23 cellular contexts compared by ENCODE assay signal in the genomic region with DNA sequence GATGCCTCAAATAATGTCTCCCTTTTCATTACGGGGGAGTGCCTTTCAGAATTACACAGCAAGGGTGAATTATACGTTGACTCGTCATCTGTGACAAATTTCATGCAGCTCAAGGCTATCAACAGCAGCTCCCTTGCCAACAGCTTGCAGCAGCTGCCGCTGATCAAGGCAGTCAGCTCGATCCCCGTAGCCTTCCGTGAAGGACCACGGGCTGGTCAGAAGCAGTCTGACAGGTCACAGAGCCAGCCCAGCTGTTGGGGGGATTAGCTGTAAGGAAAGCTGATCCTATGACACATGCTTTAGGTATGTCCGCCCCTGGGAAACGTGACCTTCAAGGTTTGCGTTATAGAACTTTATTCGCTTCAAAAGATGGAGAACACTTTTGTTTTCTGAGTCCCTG.
DNase-seq lines count a peak whose midpoint lies in the region; ATAC-seq, FAIRE-seq and TF ChIP-seq lines count a peak whose summit lies in the region.
"Had no signal": no experiment of that assay in that cellular context is flagged by ENCODE, and none has a peak within 500 bp of the region (broad histone marks: within the 10 kb centered on the region; RNA-seq: fewer than 3 reads in every experiment).

No MANE protein-coding gene starts in this region.

- DNase-seq in DMS 273 (lab: John Stamatoyannopoulos, UW; ENCODE audit: unreplicated experiment) (peak; percentile 67), DMS 273 treated with DMSO at 0.1 percent for 48 hours (lab: John Stamatoyannopoulos, UW) (no peak), adipocyte (ENCODE audit: low read depth) (peak; percentile 40), left kidney (ENCODE audit: low read depth, low spot score) (peak; percentile 97), stomach (peak; percentile 51), kidney (no peak)
- no peak for DNase-seq in activated CD4-positive, alpha-beta T cell treated with anti-CD3 and anti-CD28 coated beads for 1 hour
- DNase-seq in effector memory CD8-positive, alpha-beta T cell = no peak
- DNase-seq: activated CD4-positive, alpha-beta T cell treated with anti-CD3 and anti-CD28 coated beads for 48 hours; DMS53; effector CD8-positive, alpha-beta T cell; MM.1S; NCI-H1930; NCI-H748 treated with DMSO at 0.1 percent for 48 hours; stimulated activated CD4-positive, alpha-beta T cell treated with anti-CD3 and anti-CD28 coated beads, Interleukin-4, amount 100 ng/mL, for 4 hours; tibial artery had no signal

- FAIRE-seq in kidney (lab: Jason Lieb, UNC) = no peak

- peak overlapping the region in 1 of 5 donors; percentile 43 for H3K27ac ChIP-seq in stomach
- H3K27ac ChIP-seq in kidney (ENCODE audit: low read depth in 2 of 2, low read length in 2 of 2) = no peak overlapping the region
- H3K27ac ChIP-seq: 22Rv1, breast epithelium, C4-2B, tibial artery had no signal

- WGBS in stomach, 5 donors = 24 to 53% (median 43%) methylated on average over 12 of the region's 12 CpGs

- H3K27me3 ChIP-seq in adipocyte (replicated peaks; ENCODE audit: control insufficient read depth, insufficient read depth, low read length) = no peaks in the 10 kb centered on the region
- peaks cover 0 to 6% (median 0%) of the 10 kb centered on the region in 3 donors for H3K27me3 ChIP-seq in stomach

- TF ChIP-seq CTCF in stomach (IDR thresholded peaks at IDR 0.05) (no peak), kidney (IDR thresholded peaks at IDR 0.05; ENCODE audit: borderline replicate concordance, extremely low read depth, insufficient read depth) (no peak)

- H3K9me3 Mint-ChIP-seq in effector memory CD8-positive, alpha-beta T cell = peaks cover 19 to 28% of the 10 kb centered on the region in 2 donors

- TF ChIP-seq EP300 in stomach (IDR thresholded peaks at IDR 0.05) = no peak

- no peak for TF ChIP-seq POLR2A in stomach (IDR thresholded peaks at IDR 0.05)

- H3K36me3 Mint-ChIP-seq in effector memory CD8-positive, alpha-beta T cell (ENCODE audit: insufficient read depth) = no peaks in the 10 kb centered on the region

- H3K4me1 ChIP-seq in adipocyte (ENCODE audit: control insufficient read depth, insufficient read depth, low read length) (no peaks in the 10 kb centered on the region), stomach (peaks cover 0 to 9% (median 0%) of the 10 kb centered on the region in 4 donors), kidney (ENCODE audit: control insufficient read depth in 1 of 2, insufficient read depth in 1 of 2, low read depth in 1 of 2, low read length in 2 of 2) (no peaks in the 10 kb centered on the region)
- H3K4me1 ChIP-seq: breast epithelium, tibial artery had no signal

- no peak for ATAC-seq in effector memory CD8-positive, alpha-beta T cell (replicated peaks)
- ATAC-seq: activated naive CD4-positive, alpha-beta T cell treated with anti-CD3 and anti-CD28 coated beads, Interleukin-2, amount 50 U/mL, for 72 hours had no signal

- H3K4me3 ChIP-seq in adipocyte (ENCODE audit: low read length) = no peak overlapping the region
- H3K4me3 ChIP-seq in stomach = no peak overlapping the region
- no peak overlapping the region for H3K4me3 ChIP-seq in kidney (ENCODE audit: low read length in 2 of 2)
- H3K4me3 ChIP-seq: breast epithelium, lung, tibial artery had no signal

- H3K27me3 Mint-ChIP-seq in effector memory CD8-positive, alpha-beta T cell = peaks cover 0 to 8% of the 10 kb centered on the region in 2 donors

- no peak overlapping the region for H3K4me3 Mint-ChIP-seq in effector memory CD8-positive, alpha-beta T cell
- H3K4me3 Mint-ChIP-seq: neural crest cell; T-helper 1 cell treated with Interleukin-12 subunit alpha and Interleukin-12 subunit beta and Interleukin-4 antibody, amounts not matched to agents 30 μg/mL and 1 μg/mL, for 36 hours had no signal

- no peaks in the 10 kb centered on the region for H3K4me1 Mint-ChIP-seq in effector memory CD8-positive, alpha-beta T cell (ENCODE audit: low read depth in 2 of 2)
- H3K4me1 Mint-ChIP-seq: neural crest cell had no signal

- no peak overlapping the region for H3K27ac Mint-ChIP-seq in effector memory CD8-positive, alpha-beta T cell
- H3K27ac Mint-ChIP-seq: activated naive CD4-positive, alpha-beta T cell treated with anti-CD3 and anti-CD28 coated beads, Interleukin-2, amount 50 U/mL, for 72 hours; T-helper 1 cell treated with Interleukin-12 subunit alpha and Interleukin-12 subunit beta and Interleukin-4 antibody, amounts not matched to agents 30 μg/mL and 1 μg/mL, for 36 hours had no signal

- H3K9ac ChIP-seq in adipocyte (ENCODE audit: low read length) (no peak overlapping the region), kidney (ENCODE audit: low read length in 2 of 2) (no peak overlapping the region)

- no peaks in the 10 kb centered on the region for H3K36me3 ChIP-seq in adipocyte (ENCODE audit: control insufficient read depth, insufficient read depth, low read length, severe bottlenecking)
- H3K36me3 ChIP-seq in stomach = no peaks in the 10 kb centered on the region
- H3K36me3 ChIP-seq in kidney (ENCODE audit: control insufficient read depth in 1 of 2, insufficient read depth in 2 of 2, low read length in 2 of 2) = no peaks in the 10 kb centered on the region
- H3K36me3 ChIP-seq: breast epithelium, tibial artery had no signal

- peaks cover 3% of the 10 kb centered on the region for H3K9me3 ChIP-seq in adipocyte (ENCODE audit: control insufficient read depth, low read length)
- peaks cover 1 to 60% (median 18%) of the 10 kb centered on the region in 4 donors for H3K9me3 ChIP-seq in stomach
- peaks cover 0 to 2% of the 10 kb centered on the region in 2 donors for H3K9me3 ChIP-seq in kidney (ENCODE audit: control insufficient read depth in 1 of 2, low read length in 2 of 2)

- intact Hi-C loops in stomach (cut with DNase I; ENCODE audit: low total_unique reads) (no loop called here), kidney (cut with DNase I) (no loop called here)

Comparison
In these comparisons a context has a peak if more than half of its experiments do, and no peak if none do; other contexts are left out.
1. DNase-seq: peak in DMS 273 (single experiment), adipocyte (single experiment), left kidney (single experiment) and stomach (single experiment); none in DMS 273 treated with DMSO at 0.1 percent for 48 hours (single experiment), activated CD4-positive, alpha-beta T cell treated with anti-CD3 and anti-CD28 coated beads for 1 hour (single experiment), kidney (single experiment) and effector memory CD8-positive, alpha-beta T cell (0 of 3).